11 cellular contexts compared by ENCODE assay signal in genomic region chr3:117036259-117036799, GRCh38.
A peak's percentile ranks its signal among the peaks of the same experiment; 100 is the strongest.
DNase-seq lines count a peak whose midpoint lies in the region; ATAC-seq and TF ChIP-seq lines count a peak whose summit lies in the region.
"Had no signal": no experiment of that assay in that cellular context is flagged by ENCODE, and none has a peak within 500 bp of the region (broad histone marks: within the 10 kb centered on the region; RNA-seq: fewer than 3 reads in every experiment).

No MANE protein-coding gene starts in this region.

- no peaks in the 10 kb centered on the region for H3K36me3 ChIP-seq in body of pancreas (replicated peaks in 1 of 2; ENCODE audit: insufficient read depth in 1 of 2, low read depth in 2 of 2)
- H3K36me3 ChIP-seq: neutrophil had no signal

- 49 to 57% methylated on average over 4 of the region's 4 CpGs for WGBS in body of pancreas, 2 donors

- ATAC-seq in HG03175 (IDR thresholded peaks at IDR 0.05; ENCODE audit: unreplicated experiment): peak; percentile 57
- peak; percentile 48 for ATAC-seq in body of pancreas
- ATAC-seq: activated T-cell treated with anti-CD3 and anti-CD28 coated beads, Interleukin-2, amount 50 U/mL, for 4 hours had no signal

- H3K4me1 ChIP-seq in body of pancreas: no peaks in the 10 kb centered on the region

- peak overlapping the region in 2 of 4 donors; percentile 36 to 66 for H3K27ac ChIP-seq in body of pancreas
- H3K27ac ChIP-seq: KMS-11, neutrophil had no signal

- DNase-seq in AG08396 (ENCODE audit: low spot score): peak; percentile 18
- DNase-seq in body of pancreas: peak in 3 of 4 donors; percentile 24 to 77 (median 30)
- DNase-seq in midbrain (lab: John Stamatoyannopoulos, UW): peak; percentile 34
- DNase-seq in NCI-H446 (lab: John Stamatoyannopoulos, UW): no peak
- DNase-seq in activated CD4-positive, alpha-beta T cell treated with anti-CD3 and anti-CD28 coated beads for 1 hour: no peak
- no peak for DNase-seq in NCI-H146 (lab: John Stamatoyannopoulos, UW)
- no peak for DNase-seq in SW 1271 (lab: John Stamatoyannopoulos, UW)
- DNase-seq: activated T-cell treated with anti-CD3 and anti-CD28 coated beads, Interleukin-2, amount 50 U/mL, for 4 hours had no signal

- no peaks in the 10 kb centered on the region for H3K9me3 ChIP-seq in body of pancreas
- H3K9me3 ChIP-seq: neutrophil had no signal

- no peak for TF ChIP-seq CTCF in body of pancreas (IDR thresholded peaks at IDR 0.05)

- intact Hi-C loops in body of pancreas (cut with DNase I): no loop called here

- no peak overlapping the region for H3K4me3 ChIP-seq in body of pancreas

- no peak for TF ChIP-seq POLR2A in body of pancreas (IDR thresholded peaks at IDR 0.05)

- H3K27me3 ChIP-seq in body of pancreas: no peaks in the 10 kb centered on the region
- H3K27me3 ChIP-seq: neutrophil had no signal

Comparison
In these comparisons a context has a peak if more than half of its experiments do, and no peak if none do; other contexts are left out.
1. DNase-seq: peak in AG08396 (single experiment), body of pancreas (3 of 4) and midbrain (single experiment); none in NCI-H446 (0 of 2), activated CD4-positive, alpha-beta T cell treated with anti-CD3 and anti-CD28 coated beads for 1 hour (single experiment), NCI-H146 (single experiment) and SW 1271 (0 of 2).